Comparison of ENCODE assay signal across 28 cellular contexts in the genomic region with DNA sequence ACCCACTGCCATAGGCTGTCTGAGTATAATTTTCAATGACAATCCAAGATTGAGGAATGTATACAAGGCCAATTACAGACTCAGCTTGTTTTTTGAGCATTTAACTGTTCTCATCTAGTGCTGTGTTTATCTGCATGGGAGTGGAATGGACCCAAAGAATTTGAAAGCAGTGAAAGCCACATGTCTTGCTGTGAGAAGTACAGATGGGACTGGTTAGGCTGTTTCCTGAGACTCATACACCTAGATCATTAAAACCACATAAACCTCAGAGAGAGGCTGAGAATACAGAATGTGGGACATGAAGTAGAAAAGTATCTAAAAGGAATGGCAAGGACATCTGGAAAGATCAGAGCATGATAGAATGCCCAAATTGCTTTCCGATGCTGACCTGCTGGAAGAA.
DNase-seq lines count a peak whose midpoint lies in the region; FAIRE-seq and TF ChIP-seq lines count a peak whose summit lies in the region.
"Had no signal": no experiment of that assay in that cellular context is flagged by ENCODE, and none has a peak within 500 bp of the region (broad histone marks: within the 10 kb centered on the region; RNA-seq: fewer than 3 reads in every experiment).

No MANE protein-coding gene starts in this region.

- H3K9me3 ChIP-seq in SK-N-SH (no peaks in the 10 kb centered on the region), WERI-Rb-1 (ENCODE audit: severe bottlenecking) (no peaks in the 10 kb centered on the region)
- H3K9me3 ChIP-seq: body of pancreas, esophagus muscularis mucosa, SJSA1, tibial nerve had no signal

- H3K27ac Mint-ChIP-seq in progenitor cell of endocrine pancreas, result no peak overlapping the region
- H3K27ac Mint-ChIP-seq: activated CD4-positive, alpha-beta T cell treated with anti-CD3 and anti-CD28 coated beads, Interleukin-2, amount 10 ng/mL, durations not matched to agents 24 days and 14 days; activated naive CD8-positive, alpha-beta T cell; activated T-helper 1 cell treated with anti-CD3 and anti-CD28 coated beads, Interleukin-12 subunit alpha, Interleukin-12 subunit beta, Interleukin-2, Interleukin-4 antibody, amounts not matched to agents 30 ng/mL and 10 ng/mL and 1 ng/mL, durations not matched to agents 14 hours and 24 hours and 36 hours; CD14-positive monocyte; T-helper 17 cell had no signal

- H3K36me3 ChIP-seq in SK-N-SH (replicated peaks in 1 of 2; ENCODE audit: control insufficient read depth in 1 of 2, insufficient read depth in 2 of 2, low read length in 1 of 2) (no peaks in the 10 kb centered on the region), WERI-Rb-1 (no peaks in the 10 kb centered on the region)
- H3K36me3 ChIP-seq: esophagus muscularis mucosa, SJSA1, tibial nerve had no signal

- WGBS in SK-N-SH (ENCODE audit: low lambda C conversion rate), result 64% methylated on average over 1 of the region's 1 CpG

- no peak overlapping the region for H3K4me3 ChIP-seq in SK-N-SH (ENCODE audit: low read depth in 2 of 2, low read length in 1 of 2)
- H3K4me3 ChIP-seq in fibroblast of mammary gland (ENCODE audit: control insufficient read depth, low read depth, low read length), result no peak overlapping the region
- H3K4me3 ChIP-seq in WERI-Rb-1 (ENCODE audit: low read depth, low read length), result no peak overlapping the region
- H3K4me3 ChIP-seq: body of pancreas, esophagus muscularis mucosa, SJSA1, smooth muscle cell, tibial nerve had no signal

- H3K36me3 Mint-ChIP-seq in progenitor cell of endocrine pancreas (ENCODE audit: insufficient read depth), result no peaks in the 10 kb centered on the region
- H3K36me3 Mint-ChIP-seq: activated naive CD8-positive, alpha-beta T cell; CD14-positive monocyte had no signal

- CTCF ChIA-PET in SK-N-SH (lab: Yijun Ruan, JAX), result no interaction called here

- H3K4me1 Mint-ChIP-seq in progenitor cell of endocrine pancreas (ENCODE audit: low read depth), result peaks cover 9% of the 10 kb centered on the region
- H3K4me1 Mint-ChIP-seq: activated CD4-positive, alpha-beta T cell treated with anti-CD3 and anti-CD28 coated beads, Interleukin-2, amount 10 ng/mL, durations not matched to agents 24 days and 14 days; CD14-positive monocyte; T-helper 17 cell had no signal

- no peak overlapping the region for H3K4me3 Mint-ChIP-seq in progenitor cell of endocrine pancreas (ENCODE audit: low read depth)
- H3K4me3 Mint-ChIP-seq: activated CD4-positive, alpha-beta T cell treated with anti-CD3 and anti-CD28 coated beads, Interleukin-2, amount 10 ng/mL, durations not matched to agents 24 days and 14 days; activated naive CD8-positive, alpha-beta T cell; activated T-helper 1 cell treated with anti-CD3 and anti-CD28 coated beads, Interleukin-12 subunit alpha, Interleukin-12 subunit beta, Interleukin-2, Interleukin-4 antibody, amounts not matched to agents 30 ng/mL and 10 ng/mL and 1 ng/mL, durations not matched to agents 14 hours and 24 hours and 36 hours; CD14-positive monocyte; T-helper 17 cell had no signal

- peaks cover 0 to 2% of the 10 kb centered on the region in 2 experiments; a peak in 2 of 4 replicates for H3K4me1 ChIP-seq in SK-N-SH (ENCODE audit: control insufficient read depth in 1 of 2, insufficient read depth in 2 of 2, low read depth in 1 of 2, low read length in 1 of 2)
- H3K4me1 ChIP-seq: SJSA1, tibial nerve had no signal

- no peaks in the 10 kb centered on the region for H3F3A ChIP-seq in SK-N-SH (replicated peaks; ENCODE audit: insufficient read depth)

- H2AFZ ChIP-seq in SK-N-SH (ENCODE audit: low read depth), result no peak overlapping the region

- no peaks in the 10 kb centered on the region for H3K27me3 Mint-ChIP-seq in progenitor cell of endocrine pancreas
- H3K27me3 Mint-ChIP-seq: activated CD4-positive, alpha-beta T cell treated with anti-CD3 and anti-CD28 coated beads, Interleukin-2, amount 10 ng/mL, durations not matched to agents 24 days and 14 days; activated naive CD8-positive, alpha-beta T cell; T-helper 17 cell had no signal

- H3K79me2 ChIP-seq in SK-N-SH (ENCODE audit: insufficient read depth), result no peaks in the 10 kb centered on the region

- FAIRE-seq in GM19239 (lab: Jason Lieb, UNC), result no peak
- FAIRE-seq: colon, D721Med, HTR-8/SVneo had no signal

- TF ChIP-seq CTCF in SK-N-SH (IDR thresholded peaks at IDR 0.05), result no peak
- no peak for TF ChIP-seq CTCF in fibroblast of mammary gland (conservative IDR thresholded peaks at IDR 0.05; ENCODE audit: control insufficient read depth, insufficient read depth, low read depth, low read length)
- no peak for TF ChIP-seq CTCF in WERI-Rb-1 (IDR thresholded peaks at IDR 0.05; ENCODE audit: low read depth, low read length)
- TF ChIP-seq CTCF in progenitor cell of endocrine pancreas (IDR thresholded peaks at IDR 0.05; ENCODE audit: unreplicated experiment), result no peak

- POLR2A ChIA-PET in SK-N-SH (lab: Yijun Ruan, JAX), result no interaction called here

- no peak overlapping the region for H3K4me2 ChIP-seq in SK-N-SH
- H3K4me2 ChIP-seq: smooth muscle cell had no signal

- H3K27me3 ChIP-seq in SK-N-SH (ENCODE audit: insufficient read depth) (no peaks in the 10 kb centered on the region), WERI-Rb-1 (ENCODE audit: insufficient read depth, low read depth, severe bottlenecking) (no peaks in the 10 kb centered on the region)
- H3K27me3 ChIP-seq: body of pancreas, esophagus muscularis mucosa, SJSA1, tibial nerve had no signal

- peaks cover 3% of the 10 kb centered on the region for H3K9me3 Mint-ChIP-seq in progenitor cell of endocrine pancreas (ENCODE audit: low read depth)
- H3K9me3 Mint-ChIP-seq: activated CD4-positive, alpha-beta T cell treated with anti-CD3 and anti-CD28 coated beads, Interleukin-2, amount 10 ng/mL, durations not matched to agents 24 days and 14 days; activated T-helper 1 cell treated with anti-CD3 and anti-CD28 coated beads, Interleukin-12 subunit alpha, Interleukin-12 subunit beta, Interleukin-2, Interleukin-4 antibody, amounts not matched to agents 30 ng/mL and 10 ng/mL and 1 ng/mL, durations not matched to agents 14 hours and 24 hours and 36 hours had no signal

- H3K27ac ChIP-seq in SK-N-SH (ENCODE audit: low read depth in 2 of 2, low read length in 1 of 2) (peak overlapping the region in 1 of 2 experiments; percentile 43; a peak in 2 of 4 replicates), WERI-Rb-1 (no peak overlapping the region)
- H3K27ac ChIP-seq: body of pancreas, esophagus muscularis mucosa, SJSA1, tibial nerve had no signal

- H4K20me1 ChIP-seq in SK-N-SH (ENCODE audit: insufficient read depth), result no peaks in the 10 kb centered on the region

- peak; percentile 43 for DNase-seq in AG08395 (ENCODE audit: low spot score)
- DNase-seq in GM04504 (ENCODE audit: low read depth), result peak; percentile 53
- DNase-seq in SK-N-SH, result no peak
- peak; percentile 52 for DNase-seq in fibroblast of mammary gland (ENCODE audit: low read depth)
- no peak for DNase-seq in WERI-Rb-1
- no peak for DNase-seq in GM19239 (ENCODE audit: insufficient read length, low spot score)
- no peak for DNase-seq in progenitor cell of endocrine pancreas (ENCODE audit: low spot score, unreplicated experiment)
- DNase-seq in HPDE6-E6E7 (ENCODE audit: extremely low spot score), result no peak
- DNase-seq: 8988T; activated CD4-positive, alpha-beta T cell treated with anti-CD3 and anti-CD28 coated beads, Interleukin-2, amount 10 ng/mL, durations not matched to agents 24 days and 14 days; body of pancreas; glutamatergic neuron; Karpas-422; mammary epithelial cell; NCI-H1092 treated with DMSO at 0.1 percent for 48 hours; NCI-H2029; stimulated activated naive CD4-positive, alpha-beta T cell treated with Interleukin-2 at 50 U/mL for 16 hours; T-helper 17 cell had no signal

- no peaks in the 10 kb centered on the region for H3K9me2 ChIP-seq in SK-N-SH

- no peak for TF ChIP-seq RAD21 in SK-N-SH (IDR thresholded peaks at IDR 0.05; ENCODE audit: low read length)

- no peak overlapping the region for H3K9ac ChIP-seq in SK-N-SH

- TF ChIP-seq EP300 in SK-N-SH (IDR thresholded peaks at IDR 0.05; ENCODE audit: borderline replicate concordance in 1 of 2, low read depth in 1 of 2, low read length in 1 of 2), result no peak

TF ChIP-seq in SK-N-SH, 30 proteins besides CTCF, POLR2A, EP300 and RAD21:
- peak; percentile 43; the same call in 1 of the 2 replicates for TF ChIP-seq TCF12 (IDR thresholded peaks at IDR 0.05)
- TF ChIP-seq NFIC (IDR thresholded peaks at IDR 0.05; ENCODE audit: borderline replicate concordance), result no peak

Comparison
In these comparisons a context has a peak if more than half of its experiments do, and no peak if none do; other contexts are left out.
1. DNase-seq: peak in AG08395 (single experiment), GM04504 (single experiment) and fibroblast of mammary gland (single experiment); none in SK-N-SH (single experiment), WERI-Rb-1 (single experiment), GM19239 (single experiment), progenitor cell of endocrine pancreas (single experiment) and HPDE6-E6E7 (single experiment).